20 cellular contexts compared by ENCODE assay signal in genomic region chr9:114258866-114259799, GRCh38.
"Had no signal": no experiment of that assay in that cellular context is flagged by ENCODE, and none has a peak within 500 bp of the region (broad histone marks: within the 10 kb centered on the region; RNA-seq: fewer than 3 reads in every experiment).

No MANE protein-coding gene starts in this region.

- H3K27ac ChIP-seq: cardiac muscle cell, epithelial cell of prostate, stomach, VCaP had no signal

- H3K4me3 ChIP-seq: cardiac muscle cell, hepatocyte, lung, smooth muscle cell, stomach had no signal

- H3K9me3 Mint-ChIP-seq: activated naive CD4-positive, alpha-beta T cell treated with anti-CD3 and anti-CD28 coated beads, Interleukin-2, amount 50 U/mL, for 24 hours; activated T-cell treated with anti-CD3 and anti-CD28 coated beads, Interleukin-2, amount 50 U/mL, for 72 hours; mesothelial cell of epicardium; stimulated activated effector memory CD8-positive, alpha-beta T cell treated with anti-CD3 and anti-CD28 coated beads, Interleukin-12 subunit alpha, Interleukin-12 subunit beta, amount 100 ng/mL, for 72 hours; type B pancreatic cell had no signal

- H3K27ac Mint-ChIP-seq: activated naive CD4-positive, alpha-beta T cell treated with anti-CD3 and anti-CD28 coated beads, Interleukin-2, amount 50 U/mL, for 24 hours; activated T-cell treated with anti-CD3 and anti-CD28 coated beads, Interleukin-2, amount 50 U/mL, for 72 hours; stimulated activated effector memory CD8-positive, alpha-beta T cell treated with anti-CD3 and anti-CD28 coated beads, Interleukin-12 subunit alpha, Interleukin-12 subunit beta, amount 100 ng/mL, for 72 hours; type B pancreatic cell had no signal

- H3K4me1 ChIP-seq: stomach had no signal

- H3K27me3 Mint-ChIP-seq: activated naive CD4-positive, alpha-beta T cell treated with anti-CD3 and anti-CD28 coated beads, Interleukin-2, amount 50 U/mL, for 24 hours; type B pancreatic cell had no signal

- H3K4me3 Mint-ChIP-seq: activated naive CD4-positive, alpha-beta T cell treated with anti-CD3 and anti-CD28 coated beads, Interleukin-2, amount 50 U/mL, for 24 hours; activated T-cell treated with anti-CD3 and anti-CD28 coated beads, Interleukin-2, amount 50 U/mL, for 72 hours; mesothelial cell of epicardium; stimulated activated effector memory CD8-positive, alpha-beta T cell treated with anti-CD3 and anti-CD28 coated beads, Interleukin-12 subunit alpha, Interleukin-12 subunit beta, amount 100 ng/mL, for 72 hours; type B pancreatic cell had no signal

- H3K4me2 ChIP-seq: hepatocyte, smooth muscle cell had no signal

- ATAC-seq: activated T-cell treated with anti-CD3 and anti-CD28 coated beads, Interleukin-2, amount 50 U/mL, for 72 hours; left colon; sciatic nerve; stimulated activated effector memory CD8-positive, alpha-beta T cell treated with anti-CD3 and anti-CD28 coated beads, Interleukin-12 subunit alpha, Interleukin-12 subunit beta, amount 100 ng/mL, for 72 hours had no signal

- H3K36me3 ChIP-seq: cardiac muscle cell, stomach had no signal

- H2AFZ ChIP-seq: hepatocyte had no signal

- H3K9me3 ChIP-seq: stomach had no signal

- H3K79me2 ChIP-seq: hepatocyte had no signal

- H3K36me3 Mint-ChIP-seq: activated naive CD4-positive, alpha-beta T cell treated with anti-CD3 and anti-CD28 coated beads, Interleukin-2, amount 50 U/mL, for 24 hours; stimulated activated effector memory CD8-positive, alpha-beta T cell treated with anti-CD3 and anti-CD28 coated beads, Interleukin-12 subunit alpha, Interleukin-12 subunit beta, amount 100 ng/mL, for 72 hours; type B pancreatic cell had no signal

- DNase-seq: activated CD4-positive, alpha-beta T cell treated with anti-CD3 and anti-CD28 coated beads, Interleukin-2, amount 50 U/mL, for 4 hours; activated gamma-delta T cell; activated T-cell treated with anti-CD3 and anti-CD28 coated beads, Interleukin-2, amount 50 U/mL, for 72 hours; foreskin fibroblast; islet precursor cell; left colon; stimulated activated CD4-positive, alpha-beta T cell treated with anti-CD3 and anti-CD28 coated beads, Interleukin-4, amount 100 ng/mL, for 24 hours; stomach; T1000 had no signal

- H3K27me3 ChIP-seq: cardiac muscle cell, hepatocyte, stomach had no signal

- H3K4me1 Mint-ChIP-seq: activated naive CD4-positive, alpha-beta T cell treated with anti-CD3 and anti-CD28 coated beads, Interleukin-2, amount 50 U/mL, for 24 hours; stimulated activated effector memory CD8-positive, alpha-beta T cell treated with anti-CD3 and anti-CD28 coated beads, Interleukin-12 subunit alpha, Interleukin-12 subunit beta, amount 100 ng/mL, for 72 hours had no signal
